2 cellular contexts compared by ENCODE assay signal in the genomic region with DNA sequence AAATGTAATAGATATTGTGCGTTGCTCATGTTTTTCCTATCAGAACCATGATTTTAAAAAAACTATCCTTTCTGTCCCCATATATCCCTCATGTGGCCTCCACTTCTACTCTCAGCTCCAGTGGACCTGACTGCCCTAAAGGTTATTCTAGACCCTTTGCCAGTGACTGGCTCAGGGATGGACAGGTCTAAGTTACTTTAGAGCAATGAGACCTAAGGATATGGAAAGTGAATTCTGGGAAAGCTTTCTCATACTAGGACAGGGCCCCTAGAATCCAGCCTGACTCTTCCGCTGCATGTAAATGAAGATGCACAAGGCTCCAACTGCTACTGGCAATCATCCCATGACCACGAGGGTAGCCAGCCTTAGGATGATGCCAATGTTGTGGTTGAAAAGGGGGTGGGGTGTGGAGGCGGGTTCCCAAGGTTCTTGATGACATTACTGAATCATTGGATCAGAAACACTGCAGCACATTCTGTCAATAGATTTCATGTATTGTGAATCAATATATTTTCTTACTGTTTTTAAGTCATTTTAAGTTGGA.
TF ChIP-seq lines count a peak whose summit lies in the region.

No MANE protein-coding gene starts in this region.

TF ChIP-seq in GM23338, 12 proteins besides CTCF, POLR2A, EP300 and RAD21 (continued from another document):
- TF ChIP-seq CREB1 (CRISPR knock-in tag; IDR thresholded peaks at IDR 0.05; ENCODE audit: low read depth) (no peak), EZH2 (IDR thresholded peaks at IDR 0.05; ENCODE audit: low read depth, unreplicated experiment) (no peak), ZNF331 (CRISPR knock-in tag; IDR thresholded peaks at IDR 0.05; ENCODE audit: low read depth) (no peak), EZH2phosphoT487 (IDR thresholded peaks at IDR 0.05; ENCODE audit: unreplicated experiment) (no peak), ZNF114 (CRISPR knock-in tag; IDR thresholded peaks at IDR 0.05) (no peak), POLR2AphosphoS5 (IDR thresholded peaks at IDR 0.05; ENCODE audit: low read depth) (no peak)
- TF ChIP-seq, protein P1, sequence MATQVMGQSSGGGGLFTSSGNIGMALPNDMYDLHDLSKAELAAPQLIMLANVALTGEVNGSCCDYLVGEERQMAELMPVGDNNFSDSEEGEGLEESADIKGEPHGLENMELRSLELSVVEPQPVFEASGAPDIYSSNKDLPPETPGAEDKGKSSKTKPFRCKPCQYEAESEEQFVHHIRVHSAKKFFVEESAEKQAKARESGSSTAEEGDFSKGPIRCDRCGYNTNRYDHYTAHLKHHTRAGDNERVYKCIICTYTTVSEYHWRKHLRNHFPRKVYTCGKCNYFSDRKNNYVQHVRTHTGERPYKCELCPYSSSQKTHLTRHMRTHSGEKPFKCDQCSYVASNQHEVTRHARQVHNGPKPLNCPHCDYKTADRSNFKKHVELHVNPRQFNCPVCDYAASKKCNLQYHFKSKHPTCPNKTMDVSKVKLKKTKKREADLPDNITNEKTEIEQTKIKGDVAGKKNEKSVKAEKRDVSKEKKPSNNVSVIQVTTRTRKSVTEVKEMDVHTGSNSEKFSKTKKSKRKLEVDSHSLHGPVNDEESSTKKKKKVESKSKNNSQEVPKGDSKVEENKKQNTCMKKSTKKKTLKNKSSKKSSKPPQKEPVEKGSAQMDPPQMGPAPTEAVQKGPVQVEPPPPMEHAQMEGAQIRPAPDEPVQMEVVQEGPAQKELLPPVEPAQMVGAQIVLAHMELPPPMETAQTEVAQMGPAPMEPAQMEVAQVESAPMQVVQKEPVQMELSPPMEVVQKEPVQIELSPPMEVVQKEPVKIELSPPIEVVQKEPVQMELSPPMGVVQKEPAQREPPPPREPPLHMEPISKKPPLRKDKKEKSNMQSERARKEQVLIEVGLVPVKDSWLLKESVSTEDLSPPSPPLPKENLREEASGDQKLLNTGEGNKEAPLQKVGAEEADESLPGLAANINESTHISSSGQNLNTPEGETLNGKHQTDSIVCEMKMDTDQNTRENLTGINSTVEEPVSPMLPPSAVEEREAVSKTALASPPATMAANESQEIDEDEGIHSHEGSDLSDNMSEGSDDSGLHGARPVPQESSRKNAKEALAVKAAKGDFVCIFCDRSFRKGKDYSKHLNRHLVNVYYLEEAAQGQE (IDR thresholded peaks at IDR 0.05; ENCODE audit: unreplicated experiment) = no peak
- TF ChIP-seq, protein P2, sequence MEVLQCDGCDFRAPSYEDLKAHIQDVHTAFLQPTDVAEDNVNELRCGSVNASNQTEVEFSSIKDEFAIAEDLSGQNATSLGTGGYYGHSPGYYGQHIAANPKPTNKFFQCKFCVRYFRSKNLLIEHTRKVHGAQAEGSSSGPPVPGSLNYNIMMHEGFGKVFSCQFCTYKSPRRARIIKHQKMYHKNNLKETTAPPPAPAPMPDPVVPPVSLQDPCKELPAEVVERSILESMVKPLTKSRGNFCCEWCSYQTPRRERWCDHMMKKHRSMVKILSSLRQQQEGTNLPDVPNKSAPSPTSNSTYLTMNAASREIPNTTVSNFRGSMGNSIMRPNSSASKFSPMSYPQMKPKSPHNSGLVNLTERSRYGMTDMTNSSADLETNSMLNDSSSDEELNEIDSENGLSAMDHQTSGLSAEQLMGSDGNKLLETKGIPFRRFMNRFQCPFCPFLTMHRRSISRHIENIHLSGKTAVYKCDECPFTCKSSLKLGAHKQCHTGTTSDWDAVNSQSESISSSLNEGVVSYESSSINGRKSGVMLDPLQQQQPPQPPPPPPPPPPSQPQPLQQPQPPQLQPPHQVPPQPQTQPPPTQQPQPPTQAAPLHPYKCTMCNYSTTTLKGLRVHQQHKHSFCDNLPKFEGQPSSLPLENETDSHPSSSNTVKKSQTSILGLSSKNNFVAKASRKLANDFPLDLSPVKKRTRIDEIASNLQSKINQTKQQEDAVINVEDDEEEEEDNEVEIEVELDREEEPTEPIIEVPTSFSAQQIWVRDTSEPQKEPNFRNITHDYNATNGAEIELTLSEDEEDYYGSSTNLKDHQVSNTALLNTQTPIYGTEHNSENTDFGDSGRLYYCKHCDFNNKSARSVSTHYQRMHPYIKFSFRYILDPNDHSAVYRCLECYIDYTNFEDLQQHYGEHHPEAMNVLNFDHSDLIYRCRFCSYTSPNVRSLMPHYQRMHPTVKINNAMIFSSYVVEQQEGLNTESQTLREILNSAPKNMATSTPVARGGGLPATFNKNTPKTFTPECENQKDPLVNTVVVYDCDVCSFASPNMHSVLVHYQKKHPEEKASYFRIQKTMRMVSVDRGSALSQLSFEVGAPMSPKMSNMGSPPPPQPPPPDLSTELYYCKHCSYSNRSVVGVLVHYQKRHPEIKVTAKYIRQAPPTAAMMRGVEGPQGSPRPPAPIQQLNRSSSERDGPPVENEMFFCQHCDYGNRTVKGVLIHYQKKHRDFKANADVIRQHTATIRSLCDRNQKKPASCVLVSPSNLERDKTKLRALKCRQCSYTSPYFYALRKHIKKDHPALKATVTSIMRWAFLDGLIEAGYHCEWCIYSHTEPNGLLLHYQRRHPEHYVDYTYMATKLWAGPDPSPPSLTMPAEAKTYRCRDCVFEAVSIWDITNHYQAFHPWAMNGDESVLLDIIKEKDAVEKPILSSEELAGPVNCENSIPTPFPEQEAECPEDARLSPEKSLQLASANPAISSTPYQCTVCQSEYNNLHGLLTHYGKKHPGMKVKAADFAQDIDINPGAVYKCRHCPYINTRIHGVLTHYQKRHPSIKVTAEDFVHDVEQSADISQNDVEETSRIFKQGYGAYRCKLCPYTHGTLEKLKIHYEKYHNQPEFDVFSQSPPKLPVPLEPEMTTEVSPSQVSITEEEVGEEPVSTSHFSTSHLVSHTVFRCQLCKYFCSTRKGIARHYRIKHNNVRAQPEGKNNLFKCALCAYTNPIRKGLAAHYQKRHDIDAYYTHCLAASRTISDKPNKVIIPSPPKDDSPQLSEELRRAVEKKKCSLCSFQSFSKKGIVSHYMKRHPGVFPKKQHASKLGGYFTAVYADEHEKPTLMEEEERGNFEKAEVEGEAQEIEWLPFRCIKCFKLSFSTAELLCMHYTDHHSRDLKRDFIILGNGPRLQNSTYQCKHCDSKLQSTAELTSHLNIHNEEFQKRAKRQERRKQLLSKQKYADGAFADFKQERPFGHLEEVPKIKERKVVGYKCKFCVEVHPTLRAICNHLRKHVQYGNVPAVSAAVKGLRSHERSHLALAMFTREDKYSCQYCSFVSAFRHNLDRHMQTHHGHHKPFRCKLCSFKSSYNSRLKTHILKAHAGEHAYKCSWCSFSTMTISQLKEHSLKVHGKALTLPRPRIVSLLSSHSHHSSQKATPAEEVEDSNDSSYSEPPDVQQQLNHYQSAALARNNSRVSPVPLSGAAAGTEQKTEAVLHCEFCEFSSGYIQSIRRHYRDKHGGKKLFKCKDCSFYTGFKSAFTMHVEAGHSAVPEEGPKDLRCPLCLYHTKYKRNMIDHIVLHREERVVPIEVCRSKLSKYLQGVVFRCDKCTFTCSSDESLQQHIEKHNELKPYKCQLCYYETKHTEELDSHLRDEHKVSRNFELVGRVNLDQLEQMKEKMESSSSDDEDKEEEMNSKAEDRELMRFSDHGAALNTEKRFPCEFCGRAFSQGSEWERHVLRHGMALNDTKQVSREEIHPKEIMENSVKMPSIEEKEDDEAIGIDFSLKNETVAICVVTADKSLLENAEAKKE (CRISPR knock-in tag; IDR thresholded peaks at IDR 0.05) = no peak

TF ChIP-seq in HEK293T, 16 proteins besides CTCF, POLR2A, EP300 and RAD21 (continued from another document):
- no peak for TF ChIP-seq TARDBP (IDR thresholded peaks at IDR 0.05)
- TF ChIP-seq FOXM1 (IDR thresholded peaks at IDR 0.05; ENCODE audit: borderline replicate concordance) = no peak
- TF ChIP-seq HDGF (IDR thresholded peaks at IDR 0.05; ENCODE audit: borderline replicate concordance) = no peak
- TF ChIP-seq FOXA1 (IDR thresholded peaks at IDR 0.05) = no peak
- no peak for TF ChIP-seq SP1 (IDR thresholded peaks at IDR 0.05)
- TF ChIP-seq LEF1 (IDR thresholded peaks at IDR 0.05; ENCODE audit: borderline replicate concordance) = no peak
- TF ChIP-seq CTBP1 (IDR thresholded peaks at IDR 0.05; ENCODE audit: borderline replicate concordance) = no peak
